ENCODE assay signal across 24 cellular contexts in genomic region chr6:138863331-138863730, GRCh38.
DNase-seq lines count a peak whose midpoint lies in the region; ATAC-seq and TF ChIP-seq lines count a peak whose summit lies in the region.
"Had no signal": no experiment of that assay in that cellular context is flagged by ENCODE, and none has a peak within 500 bp of the region (broad histone marks: within the 10 kb centered on the region; RNA-seq: fewer than 3 reads in every experiment).

No MANE protein-coding gene starts in this region.

- DNase-seq in HEK293T (ENCODE audit: extremely low spot score): no peak
- DNase-seq in astrocyte of the spinal cord (ENCODE audit: low read depth, low spot score): peak; percentile 2
- DNase-seq in heart left ventricle: peak in 4 of 5 donors; percentile 13 to 66 (median 54)
- peak; percentile 55 for DNase-seq in myocyte (ENCODE audit: low read depth)
- no peak for DNase-seq in CD4-positive, alpha-beta T cell
- DNase-seq in endothelial cell (ENCODE audit: low spot score): no peak
- DNase-seq in SK-N-DZ (ENCODE audit: low spot score): no peak
- DNase-seq: activated CD4-positive, alpha-beta T cell treated with anti-CD3 and anti-CD28 coated beads for 48 hours; activated gamma-delta T cell treated with Interleukin-2 at 50 U/mL for 16 hours; activated T-cell treated with anti-CD3 and anti-CD28 coated beads, Interleukin-2, amount 50 U/mL, for 1 hour; CD8-positive, alpha-beta T cell; cerebellar nuclear complex; DMS 273 treated with DMSO at 0.1 percent for 48 hours; naive B cell; NCI-H1417 treated with DMSO at 0.1 percent for 48 hours; NCI-H2081 treated with DMSO at 0.1 percent for 48 hours; NCI-H345; psoas muscle; stomach; thyroid gland had no signal

- CTCF ChIA-PET in HEK293T (lab: Yijun Ruan, JAX): no interaction called here
- CTCF ChIA-PET in CD4-positive, alpha-beta T cell (lab: Charles Lee): no interaction called here

- no peak overlapping the region for H3K4me3 ChIP-seq in astrocyte of the spinal cord (ENCODE audit: low read depth, low read length)
- no peak overlapping the region for H3K4me3 ChIP-seq in heart left ventricle
- H3K4me3 ChIP-seq: A549, psoas muscle, skin epidermis, stomach, thyroid gland had no signal

- no peak overlapping the region for H3K27ac Mint-ChIP-seq in CD4-positive, alpha-beta T cell
- no peak overlapping the region for H3K27ac Mint-ChIP-seq in endothelial cell (ENCODE audit: unreplicated experiment)
- H3K27ac Mint-ChIP-seq: CD8-positive, alpha-beta T cell; naive B cell had no signal

- no peaks in the 10 kb centered on the region for H3K4me1 Mint-ChIP-seq in CD4-positive, alpha-beta T cell (ENCODE audit: low read depth)
- peaks cover under 1% of the 10 kb centered on the region for H3K4me1 Mint-ChIP-seq in endothelial cell (ENCODE audit: unreplicated experiment)

- H3K9me3 ChIP-seq in heart left ventricle: peaks cover 0 to 4% (median 0%) of the 10 kb centered on the region in 12 donors
- no peaks in the 10 kb centered on the region for H3K9me3 ChIP-seq in CD4-positive, alpha-beta T cell (ENCODE audit: control insufficient read depth, low read length)
- H3K9me3 ChIP-seq: A549, psoas muscle, stomach, thyroid gland had no signal

- no peak overlapping the region for H3K4me3 Mint-ChIP-seq in CD4-positive, alpha-beta T cell
- H3K4me3 Mint-ChIP-seq in endothelial cell (ENCODE audit: unreplicated experiment): no peak overlapping the region
- H3K4me3 Mint-ChIP-seq: CD8-positive, alpha-beta T cell; naive B cell had no signal

- H3K9me3 Mint-ChIP-seq in CD4-positive, alpha-beta T cell: no peaks in the 10 kb centered on the region
- no peaks in the 10 kb centered on the region for H3K9me3 Mint-ChIP-seq in endothelial cell (ENCODE audit: unreplicated experiment)
- H3K9me3 Mint-ChIP-seq: CD8-positive, alpha-beta T cell had no signal

- H3K27me3 ChIP-seq in heart left ventricle: no peaks in the 10 kb centered on the region
- no peaks in the 10 kb centered on the region for H3K27me3 ChIP-seq in CD4-positive, alpha-beta T cell (ENCODE audit: control insufficient read depth, insufficient read depth, low read length)
- H3K27me3 ChIP-seq: stomach, thyroid gland had no signal

- in situ Hi-C loops in astrocyte of the spinal cord (cut with HindIII; ENCODE audit: low sequenced_read_pairs): no loop called here

- ATAC-seq in heart left ventricle (peak; percentile 82 to 94 (median 90)), HG02884 (IDR thresholded peaks at IDR 0.05; ENCODE audit: unreplicated experiment) (no peak)
- no peak for ATAC-seq in CD4-positive, alpha-beta T cell (ENCODE audit: poor library complexity)
- ATAC-seq: A549; CD8-positive, alpha-beta T cell had no signal

- H3K27me3 Mint-ChIP-seq in CD4-positive, alpha-beta T cell: peaks cover 6% of the 10 kb centered on the region
- no peaks in the 10 kb centered on the region for H3K27me3 Mint-ChIP-seq in endothelial cell (ENCODE audit: unreplicated experiment)

- intact Hi-C loops in heart left ventricle (cut with DNase I): loop anchor here in 1 of 10 donors (2.0 kb wide), 1 partner anchor 19 kb away; no protein-coding TSS in a partner anchor
- intact Hi-C loops in CD4-positive, alpha-beta T cell (cut with DNase I, micrococcal nuclease): no loop called here

- H3K36me3 ChIP-seq in heart left ventricle: no peaks in the 10 kb centered on the region
- H3K36me3 ChIP-seq: stomach, thyroid gland had no signal

- H3K27ac ChIP-seq in heart left ventricle: peak overlapping the region; percentile 63 to 96 (median 82)
- no peak overlapping the region for H3K27ac ChIP-seq in CD4-positive, alpha-beta T cell (ENCODE audit: low read depth, low read length)
- H3K27ac ChIP-seq: A549, epithelial cell of prostate, psoas muscle, skin epidermis, thyroid gland had no signal

- no peak for TF ChIP-seq CTCF in astrocyte of the spinal cord (IDR thresholded peaks at IDR 0.05; ENCODE audit: low read depth, low read length)
- no peak for TF ChIP-seq CTCF in heart left ventricle (IDR thresholded peaks at IDR 0.05)
- TF ChIP-seq CTCF in CD4-positive, alpha-beta T cell (IDR thresholded peaks at IDR 0.05): no peak
- no peak for TF ChIP-seq CTCF in endothelial cell (IDR thresholded peaks at IDR 0.05; ENCODE audit: unreplicated experiment)

- POLR2A ChIA-PET in HEK293T (lab: Yijun Ruan, JAX): no interaction called here
- POLR2A ChIA-PET in CD4-positive, alpha-beta T cell (lab: Charles Lee): no interaction called here

- peaks cover 0 to 32% (median 3%) of the 10 kb centered on the region in 12 donors for H3K4me1 ChIP-seq in heart left ventricle
- H3K4me1 ChIP-seq: A549, psoas muscle, thyroid gland had no signal

- TF ChIP-seq POLR2A in heart left ventricle (IDR thresholded peaks at IDR 0.05): no peak

- H3K36me3 Mint-ChIP-seq in CD4-positive, alpha-beta T cell (ENCODE audit: low read depth): no peaks in the 10 kb centered on the region
- no peaks in the 10 kb centered on the region for H3K36me3 Mint-ChIP-seq in endothelial cell (ENCODE audit: low read depth, unreplicated experiment)
- H3K36me3 Mint-ChIP-seq: CD8-positive, alpha-beta T cell; naive B cell had no signal

- 53 to 65% (median 55%) methylated on average over 9 of the region's 9 CpGs for WGBS in heart left ventricle, 4 donors

TF ChIP-seq in HEK293T, 16 proteins besides CTCF, POLR2A, EP300 and RAD21:
- no peak for TF ChIP-seq FOXM1 (IDR thresholded peaks at IDR 0.05; ENCODE audit: borderline replicate concordance)
- peak; percentile 31; the same call in 1 of the 2 replicates for TF ChIP-seq ZNF384 (IDR thresholded peaks at IDR 0.05)
- TF ChIP-seq TARDBP (IDR thresholded peaks at IDR 0.05): no peak
- no peak for TF ChIP-seq SP1 (IDR thresholded peaks at IDR 0.05)
- TF ChIP-seq FOXA1 (IDR thresholded peaks at IDR 0.05): no peak

Comparison
In these comparisons a context has a peak if more than half of its experiments do, and no peak if none do; other contexts are left out.
1. DNase-seq: peak in astrocyte of the spinal cord (single experiment), heart left ventricle (4 of 5) and myocyte (single experiment); none in HEK293T (single experiment), CD4-positive, alpha-beta T cell (0 of 10), endothelial cell (single experiment) and SK-N-DZ (single experiment).
2. ATAC-seq: peak in heart left ventricle (4 of 4); none in CD4-positive, alpha-beta T cell (single experiment) and HG02884 (single experiment).